Comparison of ENCODE assay signal across 24 cellular contexts in genomic region chr17:21250719-21251305, GRCh38. TPM values are rescaled to one million over a fixed set of nuclear protein-coding genes. Genes with fewer than 3 reads are reported as not detected.
DNase-seq lines count a peak whose midpoint lies in the region; ATAC-seq and TF ChIP-seq lines count a peak whose summit lies in the region.
"Had no signal": no experiment of that assay in that cellular context is flagged by ENCODE, and none has a peak within 500 bp of the region (broad histone marks: within the 10 kb centered on the region; RNA-seq: fewer than 3 reads in every experiment).

No MANE protein-coding gene starts in this region.

- H3K9ac ChIP-seq in SK-N-SH: no peak overlapping the region
- H3K9ac ChIP-seq: KMS-11 had no signal

- H3F3A ChIP-seq in SK-N-SH (replicated peaks; ENCODE audit: insufficient read depth): no peaks in the 10 kb centered on the region

- CTCF ChIA-PET in SK-N-SH (lab: Yijun Ruan, JAX): interaction anchor here (1.2 to 1.3 kb wide), 3 partner anchors 11 to 131 kb away, joined by 3 to 4 read pairs (median 3); no protein-coding TSS in a partner anchor

- no peaks in the 10 kb centered on the region for H3K79me2 ChIP-seq in SK-N-SH (ENCODE audit: insufficient read depth)

- peaks cover 0 to 8% of the 10 kb centered on the region in 2 experiments; a peak in 1 of 4 replicates for H3K4me1 ChIP-seq in SK-N-SH (ENCODE audit: control insufficient read depth in 1 of 2, insufficient read depth in 2 of 2, low read depth in 1 of 2, low read length in 1 of 2)
- H3K4me1 ChIP-seq in ascending aorta: peaks cover 16 to 31% of the 10 kb centered on the region in 2 donors
- peaks cover 37% of the 10 kb centered on the region for H3K4me1 ChIP-seq in lower lobe of right lung
- peaks cover 3 to 56% (median 31%) of the 10 kb centered on the region in 6 donors for H3K4me1 ChIP-seq in spleen
- H3K4me1 ChIP-seq in BE2C: no peaks in the 10 kb centered on the region

- no peak for TF ChIP-seq CTCF in SK-N-SH (IDR thresholded peaks at IDR 0.05)
- no peak for TF ChIP-seq CTCF in ascending aorta (IDR thresholded peaks at IDR 0.05)
- no peak for TF ChIP-seq CTCF in lower lobe of right lung (IDR thresholded peaks at IDR 0.05)
- TF ChIP-seq CTCF in spleen (IDR thresholded peaks at IDR 0.05 in 8 of 11, conservative IDR thresholded peaks at IDR 0.05 in 3 of 11): no peak
- TF ChIP-seq CTCF in BE2C (IDR thresholded peaks at IDR 0.05; ENCODE audit: low read depth, low read length): no peak

- TF ChIP-seq POLR2A in spleen (IDR thresholded peaks at IDR 0.05): no peak

- WGBS in SK-N-SH (ENCODE audit: low lambda C conversion rate): 59% methylated on average over 5 of the region's 6 CpGs
- 51 to 85% (median 72%) methylated on average over 6 of the region's 6 CpGs for WGBS in spleen, 5 donors

- H3K4me3 ChIP-seq in SK-N-SH (ENCODE audit: low read depth in 2 of 2, low read length in 1 of 2): no peak overlapping the region
- H3K4me3 ChIP-seq in ascending aorta: peak overlapping the region in 1 of 2 donors; percentile 86
- peak overlapping the region; percentile 64 for H3K4me3 ChIP-seq in lower lobe of right lung
- peak overlapping the region in 1 of 8 donors; percentile 65 for H3K4me3 ChIP-seq in spleen
- H3K4me3 ChIP-seq in BE2C (ENCODE audit: low read depth, low read length): no peak overlapping the region
- H3K4me3 ChIP-seq: pancreas, smooth muscle cell, suprapubic skin had no signal

- TF ChIP-seq RAD21 in SK-N-SH (IDR thresholded peaks at IDR 0.05; ENCODE audit: low read length): no peak

- H3K9me3 ChIP-seq in SK-N-SH (no peaks in the 10 kb centered on the region), ascending aorta (no peaks in the 10 kb centered on the region), lower lobe of right lung (no peaks in the 10 kb centered on the region), spleen (no peaks in the 10 kb centered on the region), BE2C (no peaks in the 10 kb centered on the region)
- H3K9me3 ChIP-seq: pancreas, suprapubic skin had no signal

- ATAC-seq in SK-N-SH treated with all-trans-retinoic acid at 6 μM for 48 hours (no peak), lower lobe of right lung (no peak)
- ATAC-seq: activated CD8-positive, alpha-beta T cell treated with anti-CD3 and anti-CD28 coated beads, Interleukin-2, amount 10 ng/mL, durations not matched to agents 7 days and 5 days; pancreas had no signal

- no peak overlapping the region for H2AFZ ChIP-seq in SK-N-SH (ENCODE audit: low read depth)

- no peaks in the 10 kb centered on the region for H3K9me2 ChIP-seq in SK-N-SH

- DNase-seq in SK-N-SH (no peak), ascending aorta (ENCODE audit: low spot score in 2 of 2) (no peak), lower lobe of right lung (no peak), spleen (peak; percentile 73), MV-4-11 (lab: John Stamatoyannopoulos, UW) (no peak), BE2C (no peak), AML-193 (lab: John Stamatoyannopoulos, UW) (no peak)
- DNase-seq: activated B cell treated with CpG ODN at 0.5 μM for 24 hours; activated CD8-positive, alpha-beta T cell treated with anti-CD3 and anti-CD28 coated beads, Interleukin-2, amount 10 ng/mL, durations not matched to agents 7 days and 5 days; activated naive CD8-positive, alpha-beta T cell treated with anti-CD3 and anti-CD28 coated beads for 36 hours; C1 segment of cervical spinal cord; effector CD4-positive, alpha-beta T cell; hypothalamus; NCI-H1105; NCI-H2107; NCI-H524 treated with DMSO at 0.1 percent for 48 hours; pancreas; SHP77 treated with DMSO at 0.1 percent for 48 hours; stimulated activated CD8-positive, alpha-beta memory T cell treated with anti-CD3 and anti-CD28 coated beads, Interleukin-4, amount 100 ng/mL, for 48 hours had no signal

- H4K20me1 ChIP-seq in SK-N-SH (ENCODE audit: insufficient read depth): no peaks in the 10 kb centered on the region

- H3K27ac ChIP-seq in SK-N-SH (ENCODE audit: low read depth in 2 of 2, low read length in 1 of 2) (no peak overlapping the region), ascending aorta (peak overlapping the region; percentile 76 to 77), lower lobe of right lung (no peak overlapping the region), spleen (peak overlapping the region in 2 of 8 donors; percentile 36 to 87)
- H3K27ac ChIP-seq: 22Rv1, KMS-11, pancreas, suprapubic skin had no signal

- H3K4me2 ChIP-seq in SK-N-SH: peak overlapping the region; percentile 33; the same call in 1 of the 2 replicates
- H3K4me2 ChIP-seq: KMS-11, smooth muscle cell had no signal

- TF ChIP-seq EP300 in SK-N-SH (IDR thresholded peaks at IDR 0.05; ENCODE audit: borderline replicate concordance in 1 of 2, low read depth in 1 of 2, low read length in 1 of 2): no peak

- intact Hi-C loops in ascending aorta (cut with DNase I) (loop anchor here (10.0 kb wide), 2 partner anchors 64 to 206 kb away; partner anchors contain the start of gene USP22), lower lobe of right lung (cut with DNase I) (no loop called here), spleen (cut with DNase I; ENCODE audit: low total_unique reads) (no loop called here)

- POLR2A ChIA-PET in SK-N-SH (lab: Yijun Ruan, JAX): interaction anchor here (1.1 kb wide), 1 partner anchor 11 kb away, joined by 3 read pairs; no protein-coding TSS in a partner anchor

- H3K36me3 ChIP-seq in SK-N-SH (replicated peaks in 1 of 2; ENCODE audit: control insufficient read depth in 1 of 2, insufficient read depth in 2 of 2, low read length in 1 of 2) (no peaks in the 10 kb centered on the region), ascending aorta (no peaks in the 10 kb centered on the region), lower lobe of right lung (no peaks in the 10 kb centered on the region), spleen (peaks cover 0 to 6% (median 0%) of the 10 kb centered on the region in 6 donors), BE2C (no peaks in the 10 kb centered on the region)
- H3K36me3 ChIP-seq: pancreas, suprapubic skin had no signal

- H3K27me3 ChIP-seq in SK-N-SH (ENCODE audit: insufficient read depth) (no peaks in the 10 kb centered on the region), ascending aorta (no peaks in the 10 kb centered on the region), lower lobe of right lung (ENCODE audit: low read depth) (no peaks in the 10 kb centered on the region), spleen (replicated peaks in 1 of 7) (no peaks in the 10 kb centered on the region), BE2C (no peaks in the 10 kb centered on the region)
- H3K27me3 ChIP-seq: pancreas, suprapubic skin had no signal

TF ChIP-seq in SK-N-SH, 30 proteins besides CTCF, POLR2A, EP300 and RAD21 (continues in another document):
- TF ChIP-seq NRF1 (IDR thresholded peaks at IDR 0.05; ENCODE audit: low read depth, low read length) (no peak), TCF12 (IDR thresholded peaks at IDR 0.05) (no peak), NFIC (IDR thresholded peaks at IDR 0.05; ENCODE audit: borderline replicate concordance) (no peak), USF2 (IDR thresholded peaks at IDR 0.05; ENCODE audit: borderline replicate concordance, low read depth, low read length) (no peak), FOSL2 (IDR thresholded peaks at IDR 0.05; ENCODE audit: borderline replicate concordance, low read depth) (no peak)

TF ChIP-seq in SK-N-SH treated with all-trans-retinoic acid at 6 μM for 48 hours, 23 proteins besides CTCF, POLR2A, EP300 and RAD21 (continues in another document):
- TF ChIP-seq ZNF70 (CRISPR knock-in tag; IDR thresholded peaks at IDR 0.05) (no peak), GLIS3 (CRISPR knock-in tag; IDR thresholded peaks at IDR 0.05) (no peak), ESRRG (CRISPR knock-in tag; IDR thresholded peaks at IDR 0.05) (no peak)
- TF ChIP-seq, protein P1, sequence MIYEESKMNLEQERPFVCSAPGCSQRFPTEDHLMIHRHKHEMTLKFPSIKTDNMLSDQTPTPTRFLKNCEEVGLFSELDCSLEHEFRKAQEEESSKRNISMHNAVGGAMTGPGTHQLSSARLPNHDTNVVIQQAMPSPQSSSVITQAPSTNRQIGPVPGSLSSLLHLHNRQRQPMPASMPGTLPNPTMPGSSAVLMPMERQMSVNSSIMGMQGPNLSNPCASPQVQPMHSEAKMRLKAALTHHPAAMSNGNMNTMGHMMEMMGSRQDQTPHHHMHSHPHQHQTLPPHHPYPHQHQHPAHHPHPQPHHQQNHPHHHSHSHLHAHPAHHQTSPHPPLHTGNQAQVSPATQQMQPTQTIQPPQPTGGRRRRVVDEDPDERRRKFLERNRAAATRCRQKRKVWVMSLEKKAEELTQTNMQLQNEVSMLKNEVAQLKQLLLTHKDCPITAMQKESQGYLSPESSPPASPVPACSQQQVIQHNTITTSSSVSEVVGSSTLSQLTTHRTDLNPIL (CRISPR knock-in tag; IDR thresholded peaks at IDR 0.05; ENCODE audit: low read depth): no peak

RNA-seq across cellular contexts. Expression of gene NATD1, which starts 2.4 kb away (rescaled TPM):
- polyA plus RNA-seq in SK-N-SH (2012; rRNA removed) (3.9 and 4.0 TPM in 2 replicates), spleen (1 to 10 TPM; 1.3 to 5.9 (median 1.9) TPM)
- 2.1 and 3.4 TPM in 2 replicates for polyA plus RNA-seq in SK-N-SH (2012; cell fraction: cytosol; rRNA removed)
- polyA plus RNA-seq in SK-N-SH (2012; cell fraction: nucleus; rRNA removed): 5.6 and 5.7 TPM in 2 replicates
- total RNA-seq in ascending aorta (13.4 TPM), lower lobe of right lung (15.7 TPM), spleen (10 to 100 TPM in 6 of 7 donors, 1 to 10 TPM in 1; 9.4 to 31.0 (median 16.6) TPM)
- 0.59 TPM for polyA plus RNA-seq in BE2C (2012; ENCODE audit: insufficient read depth, insufficient read length, low read depth)

RNA-seq across cellular contexts. Expression of gene MAP2K3, which starts 33.7 kb away (rescaled TPM):
- polyA plus RNA-seq in SK-N-SH (2012; rRNA removed): 21.2 and 30.0 TPM in 2 replicates
- polyA plus RNA-seq in SK-N-SH (2012; cell fraction: cytosol; rRNA removed): 26.0 and 35.8 TPM in 2 replicates
- polyA plus RNA-seq in SK-N-SH (2012; cell fraction: nucleus; rRNA removed): 74.2 and 81.7 TPM in 2 replicates
- total RNA-seq in ascending aorta: 294 TPM
- total RNA-seq in lower lobe of right lung: 55.2 TPM
- total RNA-seq in spleen: 100 to 1,000 TPM in 2 of 7 donors, 10 to 100 TPM in 5; 44.3 to 121 (median 83.6) TPM
- polyA plus RNA-seq in spleen: 10 to 100 TPM; 31.7 to 54.6 (median 46.3) TPM
- polyA plus RNA-seq in BE2C (2012; ENCODE audit: insufficient read depth, insufficient read length, low read depth): 15.8 TPM

RNA-seq across cellular contexts. Expression of gene TMEM11, which starts 36.9 kb away (rescaled TPM):
- polyA plus RNA-seq in SK-N-SH (2012; rRNA removed) (43.8 and 52.3 TPM in 2 replicates), spleen (10 to 100 TPM; 14.2 to 22.6 (median 20.7) TPM)
- polyA plus RNA-seq in SK-N-SH (2012; cell fraction: cytosol; rRNA removed): 32.1 and 35.3 TPM in 2 replicates
- 26.9 and 31.2 TPM in 2 replicates for polyA plus RNA-seq in SK-N-SH (2012; cell fraction: nucleus; rRNA removed)
- total RNA-seq in ascending aorta (25.7 TPM), lower lobe of right lung (20.2 TPM), spleen (10 to 100 TPM; 17.9 to 25.0 (median 19.9) TPM)
- polyA plus RNA-seq in BE2C (2012; ENCODE audit: insufficient read depth, insufficient read length, low read depth): 55.0 TPM

Comparison
In these comparisons a context has a peak if more than half of its experiments do, and no peak if none do; other contexts are left out.
1. H3K27ac ChIP-seq: peak in ascending aorta (2 of 2); none in SK-N-SH (0 of 2) and lower lobe of right lung (single experiment).